1 cellular context compared by ENCODE assay signal in genomic region chr5:154400678-154401077, GRCh38.
TF ChIP-seq lines count a peak whose summit lies in the region.

No MANE protein-coding gene starts in this region.

TF ChIP-seq in HEK293, 187 proteins besides CTCF, POLR2A, EP300 and RAD21 (continued from another document):
- no peak for TF ChIP-seq ZNF26 (tag by site-specific recombination; IDR thresholded peaks at IDR 0.05)
